Comparison of ENCODE assay signal across 7 cellular contexts in the genomic region with DNA sequence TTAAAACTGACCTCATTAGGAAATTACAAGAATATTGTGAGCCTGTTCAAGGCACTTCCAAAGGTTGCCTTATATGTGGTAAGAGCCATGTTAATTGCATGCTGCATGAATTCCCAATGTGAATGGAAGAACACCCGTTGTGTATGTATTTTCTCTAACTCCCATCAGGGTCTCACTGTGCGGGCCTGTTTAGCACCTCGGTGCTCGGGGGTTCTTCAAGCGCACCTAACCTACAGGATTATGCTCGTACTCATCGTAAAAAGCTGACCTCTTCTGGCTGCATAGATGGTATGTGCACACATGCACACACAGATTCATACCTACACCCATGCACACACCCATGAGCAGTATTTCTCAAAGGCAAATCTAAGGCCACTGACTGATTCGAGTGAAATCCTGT.
"Had no signal": no experiment of that assay in that cellular context is flagged by ENCODE, and none has a peak within 500 bp of the region (broad histone marks: within the 10 kb centered on the region; RNA-seq: fewer than 3 reads in every experiment).

No MANE protein-coding gene starts in this region.

- H3K4me3 ChIP-seq: GM12878 had no signal

- ATAC-seq: GM12878 had no signal

- FAIRE-seq: GM12878, GM12891, GM12892, GM18507, GM19239 had no signal

- DNase-seq: GDM1, GF-D8 had no signal
